ENCODE assay signal across 13 cellular contexts in genomic region chr14:65213316-65213715, GRCh38.
"Had no signal": no experiment of that assay in that cellular context is flagged by ENCODE, and none has a peak within 500 bp of the region (broad histone marks: within the 10 kb centered on the region; RNA-seq: fewer than 3 reads in every experiment).

No MANE protein-coding gene starts in this region.

- DNase-seq: activated effector memory CD4-positive, alpha-beta T cell treated with anti-CD3 and anti-CD28 coated beads, Interleukin-2, amount 50 U/mL, for 16 hours; activated T-cell treated with anti-CD3 and anti-CD28 coated beads, Interleukin-2, amount 50 U/mL, for 1 hour; effector memory CD4-positive, alpha-beta T cell; glutamatergic neuron; mammary epithelial cell; occipital lobe; sigmoid colon; stimulated activated CD4-positive, alpha-beta T cell treated with anti-CD3 and anti-CD28 coated beads, Interleukin-12 subunit alpha, Interleukin-12 subunit beta, amount 100 ng/mL, for 4 hours; stimulated activated naive CD4-positive, alpha-beta T cell treated with Interleukin-2 at 50 U/mL for 16 hours; upper lobe of left lung had no signal

- ATAC-seq: activated naive CD4-positive, alpha-beta T cell treated with anti-CD3 and anti-CD28 coated beads, Interleukin-2, amount 50 U/mL, for 72 hours; SK-N-SH treated with all-trans-retinoic acid at 6 μM for 48 hours had no signal

- H3K36me3 Mint-ChIP-seq: activated naive CD4-positive, alpha-beta T cell treated with anti-CD3 and anti-CD28 coated beads, Interleukin-2, amount 50 U/mL, for 72 hours; natural killer cell treated with Interleukin-12 subunit alpha and Interleukin-12 subunit beta and Interleukin-15 and Interleukin-18, amount 100 ng/mL, for 72 hours had no signal

- H3K9me3 Mint-ChIP-seq: activated naive CD4-positive, alpha-beta T cell treated with anti-CD3 and anti-CD28 coated beads, Interleukin-2, amount 50 U/mL, for 72 hours; natural killer cell treated with Interleukin-12 subunit alpha and Interleukin-12 subunit beta and Interleukin-15 and Interleukin-18, amount 100 ng/mL, for 72 hours had no signal

- H3K27me3 Mint-ChIP-seq: natural killer cell treated with Interleukin-12 subunit alpha and Interleukin-12 subunit beta and Interleukin-15 and Interleukin-18, amount 100 ng/mL, for 72 hours had no signal

- H3K4me3 Mint-ChIP-seq: natural killer cell treated with Interleukin-12 subunit alpha and Interleukin-12 subunit beta and Interleukin-15 and Interleukin-18, amount 100 ng/mL, for 72 hours had no signal

- H3K27ac Mint-ChIP-seq: activated naive CD4-positive, alpha-beta T cell treated with anti-CD3 and anti-CD28 coated beads, Interleukin-2, amount 50 U/mL, for 72 hours had no signal
